13 cellular contexts compared by ENCODE assay signal in genomic region chr5:109805882-109806281, GRCh38.
DNase-seq lines count a peak whose midpoint lies in the region; ATAC-seq, FAIRE-seq and TF ChIP-seq lines count a peak whose summit lies in the region.
"Had no signal": no experiment of that assay in that cellular context is flagged by ENCODE, and none has a peak within 500 bp of the region (broad histone marks: within the 10 kb centered on the region; RNA-seq: fewer than 3 reads in every experiment).

No MANE protein-coding gene starts in this region.

- H3K4me1 ChIP-seq in GM12878 (ENCODE audit: control insufficient read depth, insufficient read depth, low read length) (no peaks in the 10 kb centered on the region), mesendoderm (ENCODE audit: control insufficient read depth, low read depth, low read length) (peaks cover 2% of the 10 kb centered on the region)
- H3K4me1 ChIP-seq: left lung, SJCRH30 had no signal

- TF ChIP-seq POLR2A in GM12878 (IDR thresholded peaks at IDR 0.05; ENCODE audit: low read depth, low read length): no peak

- no peak overlapping the region for H3K4ac ChIP-seq in mesendoderm (ENCODE audit: low read depth, low read length)

- no peak overlapping the region for H2BK5ac ChIP-seq in mesendoderm (ENCODE audit: low read length)

- no peak for TF ChIP-seq EP300 in GM12878 (IDR thresholded peaks at IDR 0.05; ENCODE audit: borderline replicate concordance in 1 of 2, control insufficient read depth in 1 of 2, low read depth in 2 of 2, low read length in 2 of 2)

- no peak overlapping the region for H4K5ac ChIP-seq in mesendoderm (ENCODE audit: low read length)

- H2BK15ac ChIP-seq in mesendoderm (replicated peaks; ENCODE audit: low read depth): no peak overlapping the region

- peaks cover 2% of the 10 kb centered on the region for H3K79me1 ChIP-seq in mesendoderm (ENCODE audit: low read length)

- H3K79me2 ChIP-seq in GM12878 (ENCODE audit: control insufficient read depth, insufficient read depth, low read length) (no peaks in the 10 kb centered on the region), mesendoderm (ENCODE audit: control insufficient read depth, insufficient read depth, low read length) (no peaks in the 10 kb centered on the region)

- H3K27ac ChIP-seq in GM12878 (ENCODE audit: control insufficient read depth, insufficient read depth) (no peak overlapping the region), mesendoderm (ENCODE audit: low read depth, low read length) (no peak overlapping the region)
- H3K27ac ChIP-seq: left lung, SJCRH30 had no signal

- no peak overlapping the region for H3K56ac ChIP-seq in mesendoderm (ENCODE audit: low read length)

- DNase-seq in GM12878 (ENCODE audit: low read depth, low spot score): no peak
- peak; percentile 96 for DNase-seq in mesendoderm
- DNase-seq in activated naive CD4-positive, alpha-beta T cell treated with anti-CD3 and anti-CD28 coated beads, Interleukin-2, amount 10 ng/mL, durations not matched to agents 7 days and 5 days: no peak
- DNase-seq: left lung, NCI-H1048, NCI-H526, SJCRH30 had no signal

- H3K27me3 ChIP-seq in GM12878 (replicated peaks in 1 of 2; ENCODE audit: control insufficient read depth in 2 of 2, insufficient read depth in 2 of 2, low read length in 1 of 2): no peaks in the 10 kb centered on the region
- no peaks in the 10 kb centered on the region for H3K27me3 ChIP-seq in mesendoderm (ENCODE audit: insufficient read depth, low read length, poor library complexity)
- H3K27me3 ChIP-seq: left lung, SJCRH30 had no signal

- no peak for TF ChIP-seq CTCF in GM12878 (IDR thresholded peaks at IDR 0.05 in 2 of 3, conservative IDR thresholded peaks at IDR 0.05 in 1 of 3; ENCODE audit: control insufficient read depth in 2 of 3, extremely low read depth in 1 of 3, insufficient read depth in 1 of 3, low read depth in 3 of 3, low read length in 3 of 3)

- in situ Hi-C loops in GM12878 (cut with MboI): no loop called here

- no peak overlapping the region for H3K4me3 ChIP-seq in GM12878
- no peak overlapping the region for H3K4me3 ChIP-seq in mesendoderm (ENCODE audit: low read length)
- H3K4me3 ChIP-seq: left lung, SJCRH30 had no signal

- H3K9me3 Mint-ChIP-seq in activated naive CD4-positive, alpha-beta T cell treated with anti-CD3 and anti-CD28 coated beads, Interleukin-2, amount 10 ng/mL, durations not matched to agents 7 days and 5 days: no peaks in the 10 kb centered on the region

- TF ChIP-seq RAD21 in GM12878 (IDR thresholded peaks at IDR 0.05; ENCODE audit: insufficient read depth, low read depth, low read length): no peak

- H3K4me3 Mint-ChIP-seq in activated naive CD4-positive, alpha-beta T cell treated with anti-CD3 and anti-CD28 coated beads, Interleukin-2, amount 10 ng/mL, durations not matched to agents 7 days and 5 days: no peak overlapping the region

- H3K4me1 Mint-ChIP-seq in activated naive CD4-positive, alpha-beta T cell treated with anti-CD3 and anti-CD28 coated beads, Interleukin-2, amount 10 ng/mL, durations not matched to agents 7 days and 5 days: no peaks in the 10 kb centered on the region

- H2AFZ ChIP-seq in GM12878 (ENCODE audit: control insufficient read depth, low read depth, low read length): no peak overlapping the region

- WGBS in GM12878 (ENCODE audit: insufficient coverage, insufficient replicate concordance, low lambda C conversion rate, missing lambda C conversion rate): 82% methylated on average over 3 of the region's 3 CpGs
- WGBS in mesendoderm (ENCODE audit: extremely low coverage, insufficient coverage, low lambda C conversion rate): no CpG with 5 or more reads among the region's 3 CpGs

- H4K20me1 ChIP-seq in GM12878 (ENCODE audit: control insufficient read depth, insufficient read depth): no peaks in the 10 kb centered on the region

- no peak overlapping the region for H3K23ac ChIP-seq in mesendoderm (ENCODE audit: low read length)

- H2AK5ac ChIP-seq in mesendoderm (ENCODE audit: low read length): no peak overlapping the region

- H3K36me3 Mint-ChIP-seq in activated naive CD4-positive, alpha-beta T cell treated with anti-CD3 and anti-CD28 coated beads, Interleukin-2, amount 10 ng/mL, durations not matched to agents 7 days and 5 days: peaks cover 39% of the 10 kb centered on the region

- intact Hi-C loops in GM12878 (cut with micrococcal nuclease; ENCODE audit: unreplicated experiment): no loop called here

- CTCF ChIA-PET in GM12878 (lab: Yijun Ruan, JAX): interaction anchor here (0.7 kb wide), 1 partner anchor 609 kb away, joined by 3 read pairs; no protein-coding TSS in a partner anchor
- CTCF ChIA-PET in activated naive CD4-positive, alpha-beta T cell treated with anti-CD3 and anti-CD28 coated beads, Interleukin-2, amount 10 ng/mL, durations not matched to agents 7 days and 5 days (lab: Charles Lee): no interaction called here

- H3K36me3 ChIP-seq in GM12878 (ENCODE audit: control insufficient read depth in 2 of 2, insufficient read depth in 2 of 2, low read length in 1 of 2) (no peaks in the 10 kb centered on the region; a peak in 1 of 4 replicates), mesendoderm (ENCODE audit: control insufficient read depth, insufficient read depth, low read length) (no peaks in the 10 kb centered on the region)

- H3K18ac ChIP-seq in mesendoderm (ENCODE audit: low read length): no peak overlapping the region

- no peak overlapping the region for H3K27ac Mint-ChIP-seq in activated naive CD4-positive, alpha-beta T cell treated with anti-CD3 and anti-CD28 coated beads, Interleukin-2, amount 10 ng/mL, durations not matched to agents 7 days and 5 days

- H2BK120ac ChIP-seq in mesendoderm (ENCODE audit: low read depth, low read length): no peak overlapping the region

- no peaks in the 10 kb centered on the region; the same call in 2 of the 3 replicates for H3K9me3 ChIP-seq in GM12878 (replicated peaks; ENCODE audit: control insufficient read depth, insufficient read depth, low read length)
- H3K9me3 ChIP-seq: SJCRH30 had no signal

- no peak overlapping the region for H4K8ac ChIP-seq in mesendoderm (ENCODE audit: low read depth, low read length)

- ATAC-seq in GM18861 (IDR thresholded peaks at IDR 0.05; ENCODE audit: unreplicated experiment) (peak; percentile 33), HG02678 (IDR thresholded peaks at IDR 0.05; ENCODE audit: unreplicated experiment) (peak; percentile 63), GM12878 (peak; percentile 25; the same call in 2 of the 3 replicates), GM21717 (IDR thresholded peaks at IDR 0.05; ENCODE audit: unreplicated experiment) (no peak), HG02571 (IDR thresholded peaks at IDR 0.05; ENCODE audit: unreplicated experiment) (no peak), HG02938 (IDR thresholded peaks at IDR 0.05; ENCODE audit: unreplicated experiment) (no peak)
- ATAC-seq: left lung had no signal

- H3K4me2 ChIP-seq in GM12878 (ENCODE audit: control insufficient read depth, insufficient read depth) (no peak overlapping the region), mesendoderm (ENCODE audit: low read length) (no peak overlapping the region)

- RAD21 ChIA-PET in GM12878 (lab: Charles Lee; ENCODE audit: unreplicated experiment): no interaction called here

- SMC1A ChIA-PET in GM12878 (lab: Charles Lee; ENCODE audit: uncharacterized antibody, unreplicated experiment): no interaction called here

- H3K27me3 Mint-ChIP-seq in activated naive CD4-positive, alpha-beta T cell treated with anti-CD3 and anti-CD28 coated beads, Interleukin-2, amount 10 ng/mL, durations not matched to agents 7 days and 5 days: no peaks in the 10 kb centered on the region

- BruUV-seq in GM12878 (replicated peaks; lab: Mats Ljungman, UMichigan): no TSS peak

- POLR2A ChIA-PET in GM12878 (lab: Charles Lee): no interaction called here

- FAIRE-seq in GM12878 (lab: Jason Lieb, UNC): no peak
- FAIRE-seq: HTR-8/SVneo had no signal

- H3K9ac ChIP-seq in GM12878 (ENCODE audit: control insufficient read depth, insufficient read depth, low read length): no peak overlapping the region
- H3K9ac ChIP-seq in mesendoderm (ENCODE audit: low read length): no peak overlapping the region

TF ChIP-seq in GM12878, 131 proteins besides CTCF, POLR2A, EP300 and RAD21:
- TF ChIP-seq TCF3 (IDR thresholded peaks at IDR 0.05; ENCODE audit: borderline replicate concordance, insufficient read depth, low read depth, low read length): no peak
- TF ChIP-seq MAX (IDR thresholded peaks at IDR 0.05; ENCODE audit: low read depth, low read length): no peak
- TF ChIP-seq NR2F1 (conservative IDR thresholded peaks at IDR 0.05): no peak
- no peak for TF ChIP-seq STAT3 (IDR thresholded peaks at IDR 0.05; ENCODE audit: low read depth, low read length)
- TF ChIP-seq ZZZ3 (IDR thresholded peaks at IDR 0.05; ENCODE audit: control insufficient read depth, insufficient read length, low read depth): no peak
- TF ChIP-seq, protein P1, sequence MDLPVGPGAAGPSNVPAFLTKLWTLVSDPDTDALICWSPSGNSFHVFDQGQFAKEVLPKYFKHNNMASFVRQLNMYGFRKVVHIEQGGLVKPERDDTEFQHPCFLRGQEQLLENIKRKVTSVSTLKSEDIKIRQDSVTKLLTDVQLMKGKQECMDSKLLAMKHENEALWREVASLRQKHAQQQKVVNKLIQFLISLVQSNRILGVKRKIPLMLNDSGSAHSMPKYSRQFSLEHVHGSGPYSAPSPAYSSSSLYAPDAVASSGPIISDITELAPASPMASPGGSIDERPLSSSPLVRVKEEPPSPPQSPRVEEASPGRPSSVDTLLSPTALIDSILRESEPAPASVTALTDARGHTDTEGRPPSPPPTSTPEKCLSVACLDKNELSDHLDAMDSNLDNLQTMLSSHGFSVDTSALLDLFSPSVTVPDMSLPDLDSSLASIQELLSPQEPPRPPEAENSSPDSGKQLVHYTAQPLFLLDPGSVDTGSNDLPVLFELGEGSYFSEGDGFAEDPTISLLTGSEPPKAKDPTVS (IDR thresholded peaks at IDR 0.05; ENCODE audit: low read depth, low read length): no peak
- no peak for TF ChIP-seq CHD4 (IDR thresholded peaks at IDR 0.05)
- TF ChIP-seq PML (IDR thresholded peaks at IDR 0.05; ENCODE audit: low read length): no peak

Comparison
In these comparisons a context has a peak if more than half of its experiments do, and no peak if none do; other contexts are left out.
1. ATAC-seq: peak in GM18861 (single experiment), HG02678 (single experiment) and GM12878 (single experiment); none in GM21717 (single experiment), HG02571 (single experiment) and HG02938 (single experiment).